Comparison of ENCODE assay signal across 8 cellular contexts in the genomic region with DNA sequence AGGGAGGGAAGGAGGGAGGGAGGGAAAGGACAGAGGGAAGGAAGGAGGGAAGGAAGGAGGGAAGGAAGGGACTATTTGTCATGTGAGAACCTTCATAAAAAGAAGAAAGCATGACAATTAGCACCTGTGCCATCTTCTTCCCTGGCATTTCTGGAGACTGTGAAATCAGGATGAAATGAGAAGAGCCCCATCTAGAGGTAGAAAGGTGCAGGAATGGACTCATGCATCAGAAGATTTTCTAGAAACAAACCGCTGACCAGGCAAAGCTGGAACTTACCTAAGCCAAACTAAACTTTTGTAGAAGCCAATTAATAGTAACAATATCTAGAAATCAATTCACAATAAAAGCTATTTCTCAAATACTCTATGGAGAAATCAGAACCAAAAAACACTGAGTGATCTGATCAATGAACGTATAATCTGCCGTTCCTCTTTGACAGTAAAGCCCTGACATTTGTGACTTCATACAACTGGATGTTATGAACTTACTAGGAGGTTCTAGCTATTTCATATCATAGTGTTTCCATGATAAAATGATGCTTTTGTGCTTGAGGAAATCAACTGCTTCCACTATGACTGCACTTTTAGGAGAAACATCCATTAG. TPM values are rescaled to one million over a fixed set of nuclear protein-coding genes. Genes with fewer than 3 reads are reported as not detected.
DNase-seq lines count a peak whose midpoint lies in the region; ATAC-seq and TF ChIP-seq lines count a peak whose summit lies in the region.

No MANE protein-coding gene starts in this region.

- H3K4me1 ChIP-seq in BE2C (no peaks in the 10 kb centered on the region), GM23248 (ENCODE audit: insufficient read depth) (peaks cover 7% of the 10 kb centered on the region; the same call in 1 of the 2 replicates), breast epithelium (no peaks in the 10 kb centered on the region), uterus (no peaks in the 10 kb centered on the region)

- H4K20me1 ChIP-seq in GM23248 (ENCODE audit: insufficient read depth), result no peaks in the 10 kb centered on the region

- WGBS in GM23248 (ENCODE audit: low coverage in 1 of 2, low lambda C conversion rate in 2 of 2, missing lambda C conversion rate in 2 of 2), 2 experiments, result 65% methylated on average over 3 of the region's 3 CpGs

- H2AFZ ChIP-seq in GM23248, result no peak overlapping the region

- no peak overlapping the region for H3K4me2 ChIP-seq in GM23248 (ENCODE audit: unreplicated experiment)

- no peaks in the 10 kb centered on the region for H3K9me2 ChIP-seq in GM23248 (ENCODE audit: insufficient read depth)

- H3F3A ChIP-seq in GM23248 (ENCODE audit: insufficient read depth), result peaks cover 6% of the 10 kb centered on the region

- H3K4me3 ChIP-seq in BE2C (ENCODE audit: low read depth, low read length) (no peak overlapping the region), GM23248 (no peak overlapping the region), breast epithelium (no peak overlapping the region), uterus (no peak overlapping the region)

- H3K27me3 ChIP-seq in BE2C (peaks cover 10% of the 10 kb centered on the region; the same call in 1 of the 2 replicates), GM23248 (replicated peaks; ENCODE audit: insufficient read depth) (peaks cover 22% of the 10 kb centered on the region), breast epithelium (no peaks in the 10 kb centered on the region), uterus (no peaks in the 10 kb centered on the region)

- H3K27ac ChIP-seq in GM23248, result no peak overlapping the region
- no peak overlapping the region for H3K27ac ChIP-seq in breast epithelium
- H3K27ac ChIP-seq in uterus, result no peak overlapping the region

- TF ChIP-seq POLR2A in breast epithelium (IDR thresholded peaks at IDR 0.05) (no peak), uterus (IDR thresholded peaks at IDR 0.05) (no peak)

- DNase-seq in BE2C (no peak), GM23248 (peak; percentile 69), NCI-H2227 treated with DMSO at 0.1 percent for 48 hours (lab: John Stamatoyannopoulos, UW) (peak; percentile 27), breast epithelium (ENCODE audit: low spot score in 2 of 2) (no peak), kidney tubule cell (ENCODE audit: low spot score) (peak; percentile 61), uterus (no peak)

- no peaks in the 10 kb centered on the region for H3K36me3 ChIP-seq in BE2C
- no peaks in the 10 kb centered on the region for H3K36me3 ChIP-seq in GM23248 (ENCODE audit: low read depth)
- H3K36me3 ChIP-seq in breast epithelium, result no peaks in the 10 kb centered on the region
- H3K36me3 ChIP-seq in uterus, result no peaks in the 10 kb centered on the region

- intact Hi-C loops in breast epithelium (cut with DNase I; ENCODE audit: low total_unique reads) (no loop called here), uterus (cut with DNase I; ENCODE audit: low total_unique reads) (no loop called here)

- TF ChIP-seq CTCF in BE2C (IDR thresholded peaks at IDR 0.05; ENCODE audit: low read depth, low read length), result peak; percentile 73
- TF ChIP-seq CTCF in breast epithelium (IDR thresholded peaks at IDR 0.05), result peak; percentile 22 to 69 (median 63)
- peak; percentile 22 to 66 (median 52) for TF ChIP-seq CTCF in uterus (IDR thresholded peaks at IDR 0.05)

- no peak overlapping the region for H3K9ac ChIP-seq in GM23248

- no peaks in the 10 kb centered on the region for H3K79me2 ChIP-seq in GM23248 (ENCODE audit: insufficient read depth)

- ATAC-seq in HG03521 (IDR thresholded peaks at IDR 0.05; ENCODE audit: unreplicated experiment) (no peak), HG02840 (IDR thresholded peaks at IDR 0.05; ENCODE audit: low FRiP score, unreplicated experiment) (no peak)

- in situ Hi-C loops in GM23248 (cut with MboI), result no loop called here

- H3K9me3 ChIP-seq in BE2C, result no peaks in the 10 kb centered on the region
- H3K9me3 ChIP-seq in GM23248 (ENCODE audit: low read depth), result no peaks in the 10 kb centered on the region
- H3K9me3 ChIP-seq in breast epithelium, result no peaks in the 10 kb centered on the region
- H3K9me3 ChIP-seq in uterus, result no peaks in the 10 kb centered on the region

RNA-seq across cellular contexts. Expression of gene CRACR2A, which starts 24.4 kb away (rescaled TPM):
- 0.29 TPM for polyA plus RNA-seq in BE2C (2012; ENCODE audit: insufficient read depth, insufficient read length, low read depth)
- total RNA-seq in GM23248 (2014; rRNA removed; shearing (Covaris generic)), result 1.9 and 2.5 TPM in 2 replicates
- 2.4 and 2.5 TPM in 2 replicates for polyA plus RNA-seq in GM23248 (2016; fragmentation: Nextera tagmentation; extraction: Ambion mirVana)
- total RNA-seq in breast epithelium (10 to 100 TPM in 2 of 3 donors, 1 to 10 TPM in 1; 5.3 to 17.3 (median 15.1) TPM), uterus (10 to 100 TPM in 1 of 4 donors, 1 to 10 TPM in 2, under 1 TPM in 1; 0.88 to 33.6 (median 3.2) TPM)

Comparison
In these comparisons a context has a peak if more than half of its experiments do, and no peak if none do; other contexts are left out.
1. DNase-seq: peak in GM23248 (single experiment), NCI-H2227 treated with DMSO at 0.1 percent for 48 hours (single experiment) and kidney tubule cell (single experiment); none in BE2C (single experiment), breast epithelium (0 of 2) and uterus (0 of 2).
2. Peak in every context shown above with its lines, with median percentiles within 50 percentile points of each other: CTCF ChIP-seq.